ENCODE assay signal across 16 cellular contexts in genomic region chr5:125257057-125257970, GRCh38.
DNase-seq lines count a peak whose midpoint lies in the region; ATAC-seq and TF ChIP-seq lines count a peak whose summit lies in the region.
"Had no signal": no experiment of that assay in that cellular context is flagged by ENCODE, and none has a peak within 500 bp of the region (broad histone marks: within the 10 kb centered on the region; RNA-seq: fewer than 3 reads in every experiment).

No MANE protein-coding gene starts in this region.

- no peak overlapping the region for H3K27ac ChIP-seq in GM23338 (ENCODE audit: low read depth)
- H3K27ac ChIP-seq: gastroesophageal sphincter, pancreas, stomach had no signal

- H3K4me1 Mint-ChIP-seq in GM23338 (peaks cover 19% of the 10 kb centered on the region), nephron (peaks cover 14% of the 10 kb centered on the region)
- H3K4me1 Mint-ChIP-seq: activated naive CD4-positive, alpha-beta T cell treated with anti-CD3 and anti-CD28 coated beads, Interleukin-2, amount 10 ng/mL, durations not matched to agents 7 days and 5 days had no signal

- H3K4me3 ChIP-seq in GM23338 (no peak overlapping the region), epithelial cell of esophagus (ENCODE audit: low read length) (no peak overlapping the region)
- H3K4me3 ChIP-seq: gastroesophageal sphincter, pancreas, stomach had no signal

- no peaks in the 10 kb centered on the region for H3F3A ChIP-seq in GM23338 (replicated peaks; ENCODE audit: low read depth)

- H3K36me3 Mint-ChIP-seq in GM23338 (ENCODE audit: low read depth) (peaks cover 38% of the 10 kb centered on the region), nephron (ENCODE audit: low read depth) (peaks cover 18% of the 10 kb centered on the region)
- H3K36me3 Mint-ChIP-seq: activated CD4-positive, alpha-beta memory T cell treated with anti-CD3 and anti-CD28 coated beads for 36 hours; activated naive CD4-positive, alpha-beta T cell treated with anti-CD3 and anti-CD28 coated beads, Interleukin-2, amount 10 ng/mL, durations not matched to agents 7 days and 5 days had no signal

- no peaks in the 10 kb centered on the region for H3K9me2 ChIP-seq in GM23338 (ENCODE audit: insufficient read depth)

- H3K27me3 ChIP-seq in GM23338 (ENCODE audit: insufficient read depth), result no peaks in the 10 kb centered on the region
- H3K27me3 ChIP-seq: gastroesophageal sphincter, pancreas, stomach had no signal

- peak overlapping the region; percentile 23; the same call in 1 of the 2 replicates for H3K4me2 ChIP-seq in GM23338

- H3K4me3 Mint-ChIP-seq in GM23338 (no peak overlapping the region), nephron (no peak overlapping the region)
- H3K4me3 Mint-ChIP-seq: activated CD4-positive, alpha-beta memory T cell treated with anti-CD3 and anti-CD28 coated beads for 36 hours; activated naive CD4-positive, alpha-beta T cell treated with anti-CD3 and anti-CD28 coated beads, Interleukin-2, amount 10 ng/mL, durations not matched to agents 7 days and 5 days; HFFc6 had no signal

- peak overlapping the region; percentile 61; the same call in 1 of the 2 replicates for H2AFZ ChIP-seq in GM23338

- TF ChIP-seq CTCF in GM23338 (conservative IDR thresholded peaks at IDR 0.05; ENCODE audit: low read depth in 2 of 2), result no peak
- no peak for TF ChIP-seq CTCF in epithelial cell of esophagus (IDR thresholded peaks at IDR 0.05; ENCODE audit: insufficient read depth, low read depth, low read length, missing control alignments)
- no peak for TF ChIP-seq CTCF in nephron (IDR thresholded peaks at IDR 0.05; ENCODE audit: unreplicated experiment in 3 of 3)

- peaks cover 24% of the 10 kb centered on the region for H3K4me1 ChIP-seq in GM23338 (ENCODE audit: insufficient read depth)
- H3K4me1 ChIP-seq: gastroesophageal sphincter, pancreas, stomach had no signal

- H3K79me2 ChIP-seq in GM23338 (replicated peaks; ENCODE audit: insufficient read depth), result no peaks in the 10 kb centered on the region

- H3K9me3 Mint-ChIP-seq in GM23338 (peaks cover 36% of the 10 kb centered on the region), nephron (peaks cover 26% of the 10 kb centered on the region)

- H4K20me1 ChIP-seq in GM23338 (replicated peaks; ENCODE audit: insufficient read depth), result no peaks in the 10 kb centered on the region

- H3K27ac Mint-ChIP-seq in GM23338 (peak overlapping the region; percentile 66; the same call in 1 of the 2 replicates), nephron (peak overlapping the region; percentile 4 to 34 (median 20))
- H3K27ac Mint-ChIP-seq: activated CD4-positive, alpha-beta memory T cell treated with anti-CD3 and anti-CD28 coated beads for 36 hours; activated naive CD4-positive, alpha-beta T cell treated with anti-CD3 and anti-CD28 coated beads, Interleukin-2, amount 10 ng/mL, durations not matched to agents 7 days and 5 days; HFFc6 had no signal

- H3K27me3 Mint-ChIP-seq in GM23338 (ENCODE audit: insufficient read depth, low read depth, poor library complexity) (no peaks in the 10 kb centered on the region), nephron (ENCODE audit: low read depth) (no peaks in the 10 kb centered on the region)
- H3K27me3 Mint-ChIP-seq: activated CD4-positive, alpha-beta memory T cell treated with anti-CD3 and anti-CD28 coated beads for 36 hours; activated naive CD4-positive, alpha-beta T cell treated with anti-CD3 and anti-CD28 coated beads, Interleukin-2, amount 10 ng/mL, durations not matched to agents 7 days and 5 days had no signal

- DNase-seq in GM23338 (ENCODE audit: low spot score) (no peak), NCI-H2227 treated with DMSO at 0.1 percent for 48 hours (lab: John Stamatoyannopoulos, UW) (peak; percentile 47), epithelial cell of esophagus (ENCODE audit: low read depth) (peak; percentile 62), hepatic stellate cell (ENCODE audit: low spot score) (no peak), KG1 (lab: John Stamatoyannopoulos, UW) (no peak)
- DNase-seq: activated CD4-positive, alpha-beta memory T cell treated with anti-CD3 and anti-CD28 coated beads for 36 hours; activated naive CD4-positive, alpha-beta T cell treated with anti-CD3 and anti-CD28 coated beads, Interleukin-2, amount 10 ng/mL, durations not matched to agents 7 days and 5 days; Caco-2; HFFc6; NCI-H524; pancreas; stimulated activated CD4-positive, alpha-beta T cell treated with anti-CD3 and anti-CD28 coated beads, Interleukin-4, amount 100 ng/mL, for 4 hours; stomach had no signal

- peaks cover 7% of the 10 kb centered on the region for H3K36me3 ChIP-seq in GM23338 (ENCODE audit: insufficient read depth)
- H3K36me3 ChIP-seq: gastroesophageal sphincter, pancreas, stomach had no signal

- ATAC-seq in GM23338 (no peak), GM21423 (IDR thresholded peaks at IDR 0.05; ENCODE audit: unreplicated experiment) (no peak)
- ATAC-seq: gastroesophageal sphincter, pancreas had no signal

TF ChIP-seq in GM23338, 12 proteins besides CTCF, POLR2A, EP300 and RAD21 (continues in another document):
- no peak for TF ChIP-seq ETS1 (IDR thresholded peaks at IDR 0.05)
- TF ChIP-seq STAT1 (IDR thresholded peaks at IDR 0.05; ENCODE audit: unreplicated experiment), result no peak
- TF ChIP-seq REST (IDR thresholded peaks at IDR 0.05; ENCODE audit: unreplicated experiment), result no peak
- TF ChIP-seq NANOG (IDR thresholded peaks at IDR 0.05; ENCODE audit: borderline replicate concordance), result no peak
- no peak for TF ChIP-seq POLR2AphosphoS5 (IDR thresholded peaks at IDR 0.05; ENCODE audit: low read depth)

Comparison
In these comparisons a context has a peak if more than half of its experiments do, and no peak if none do; other contexts are left out.
1. DNase-seq: peak in NCI-H2227 treated with DMSO at 0.1 percent for 48 hours (single experiment) and epithelial cell of esophagus (single experiment); none in GM23338 (single experiment), hepatic stellate cell (single experiment) and KG1 (single experiment).